Comparison of ENCODE assay signal across 13 cellular contexts in the genomic region with DNA sequence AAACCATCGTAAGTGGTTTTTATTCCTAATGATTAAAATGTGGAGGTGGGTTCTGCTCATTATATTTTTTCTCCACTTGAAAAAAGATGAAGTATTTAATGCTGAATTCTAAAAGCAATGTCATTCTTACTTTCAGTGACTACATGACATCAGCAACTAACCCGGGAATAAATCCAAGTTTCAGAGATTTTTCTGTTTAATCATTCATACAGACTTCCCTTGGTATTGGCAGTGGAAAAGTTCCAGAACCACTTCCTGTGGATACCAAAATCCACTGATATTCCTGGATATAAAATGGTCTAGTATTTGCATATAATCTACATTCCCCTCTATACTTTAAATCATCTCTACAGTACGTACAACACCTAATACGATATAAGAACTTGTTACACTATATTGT.
DNase-seq lines count a peak whose midpoint lies in the region; ATAC-seq, FAIRE-seq and TF ChIP-seq lines count a peak whose summit lies in the region.
"Had no signal": no experiment of that assay in that cellular context is flagged by ENCODE, and none has a peak within 500 bp of the region (broad histone marks: within the 10 kb centered on the region; RNA-seq: fewer than 3 reads in every experiment).

No MANE protein-coding gene starts in this region.

- TF ChIP-seq POLR2A in H54 (IDR thresholded peaks at IDR 0.05; ENCODE audit: low read depth, low read length) = no peak

- H3K4me1 Mint-ChIP-seq in T-cell = no peaks in the 10 kb centered on the region
- H3K4me1 Mint-ChIP-seq: activated CD4-positive, alpha-beta T cell treated with anti-CD3 and anti-CD28 coated beads, Interleukin-2, amount 10 ng/mL, durations not matched to agents 24 days and 14 days had no signal

- no peak for ATAC-seq in HG03432 (IDR thresholded peaks at IDR 0.05; ENCODE audit: unreplicated experiment)
- ATAC-seq in T-cell (replicated peaks in 1 of 4) = no peak
- ATAC-seq: left colon had no signal

- peaks cover 7 to 10% (median 9%) of the 10 kb centered on the region in 3 donors for H3K9me3 Mint-ChIP-seq in T-cell

- peak overlapping the region; percentile 76 for H3K27ac ChIP-seq in subcutaneous abdominal adipose tissue (ENCODE audit: low read depth, low read length)
- H3K27ac ChIP-seq: KMS-11 had no signal

- H3K4me3 ChIP-seq in adipocyte (ENCODE audit: low read length) = no peak overlapping the region
- no peak overlapping the region for H3K4me3 ChIP-seq in subcutaneous abdominal adipose tissue (ENCODE audit: low read depth in 1 of 5, low read length in 5 of 5)

- FAIRE-seq in H54 (lab: Jason Lieb, UNC) = peak; percentile 30
- no peak for FAIRE-seq in D721Med (lab: Jason Lieb, UNC)

- POLR2A ChIA-PET in T-cell (lab: Charles Lee) = no interaction called here

- no peak overlapping the region for H3K27ac Mint-ChIP-seq in T-cell
- H3K27ac Mint-ChIP-seq: activated CD4-positive, alpha-beta T cell treated with anti-CD3 and anti-CD28 coated beads, Interleukin-2, amount 10 ng/mL, durations not matched to agents 24 days and 14 days; type B pancreatic cell had no signal

- H3K4me3 Mint-ChIP-seq in T-cell = no peak overlapping the region
- H3K4me3 Mint-ChIP-seq: activated CD4-positive, alpha-beta T cell treated with anti-CD3 and anti-CD28 coated beads, Interleukin-2, amount 10 ng/mL, durations not matched to agents 24 days and 14 days; type B pancreatic cell had no signal

- DNase-seq in H54 (ENCODE audit: insufficient read length, low spot score) (no peak), adipocyte (ENCODE audit: low read depth) (peak; percentile 90), glomerular endothelial cell (ENCODE audit: extremely low read depth, low read depth, low spot score) (peak; percentile 80), Ammon's horn (ENCODE audit: low spot score) (no peak), D721Med (ENCODE audit: insufficient read length, low spot score) (no peak), T-cell (no peak)
- DNase-seq: activated CD4-positive, alpha-beta T cell treated with anti-CD3 and anti-CD28 coated beads, Interleukin-2, amount 10 ng/mL, durations not matched to agents 24 days and 14 days; left colon; NK-92 treated with Interleukin-12 subunit alpha and Interleukin-12 subunit beta, amount 100 ng/mL, for 24 hours had no signal

- H3K4me1 ChIP-seq in adipocyte (ENCODE audit: control insufficient read depth, insufficient read depth, low read length) = peaks cover 40% of the 10 kb centered on the region
- peaks cover 2 to 53% (median 15%) of the 10 kb centered on the region in 5 donors for H3K4me1 ChIP-seq in subcutaneous abdominal adipose tissue (ENCODE audit: control insufficient read depth in 5 of 5, insufficient read depth in 5 of 5, low read length in 5 of 5)

- CTCF ChIA-PET in T-cell (lab: Charles Lee) = no interaction called here

- H3K27me3 ChIP-seq in adipocyte (replicated peaks; ENCODE audit: control insufficient read depth, insufficient read depth, low read length) (no peaks in the 10 kb centered on the region), subcutaneous abdominal adipose tissue (ENCODE audit: control insufficient read depth in 5 of 5, insufficient read depth in 4 of 5, low read length in 5 of 5) (no peaks in the 10 kb centered on the region)

- H3K9ac ChIP-seq in adipocyte (ENCODE audit: low read length) (no peak overlapping the region), subcutaneous abdominal adipose tissue (ENCODE audit: low read length in 5 of 5) (no peak overlapping the region)
- H3K9ac ChIP-seq: KMS-11 had no signal

- peaks cover 20 to 31% of the 10 kb centered on the region in 2 donors for H3K27me3 Mint-ChIP-seq in T-cell
- H3K27me3 Mint-ChIP-seq: type B pancreatic cell had no signal

- no peak for TF ChIP-seq CTCF in D721Med (IDR thresholded peaks at IDR 0.05; ENCODE audit: insufficient read depth, missing control alignments)

- no peaks in the 10 kb centered on the region for H3K36me3 Mint-ChIP-seq in T-cell
- H3K36me3 Mint-ChIP-seq: type B pancreatic cell had no signal

- H3K36me3 ChIP-seq in adipocyte (ENCODE audit: control insufficient read depth, insufficient read depth, low read length, severe bottlenecking) = no peaks in the 10 kb centered on the region
- no peaks in the 10 kb centered on the region for H3K36me3 ChIP-seq in subcutaneous abdominal adipose tissue (ENCODE audit: control insufficient read depth in 5 of 5, insufficient read depth in 5 of 5, low read length in 5 of 5)

- H3K9me3 ChIP-seq in adipocyte (ENCODE audit: control insufficient read depth, low read length) = peaks cover 12% of the 10 kb centered on the region
- H3K9me3 ChIP-seq in subcutaneous abdominal adipose tissue (ENCODE audit: control insufficient read depth in 5 of 5, low read length in 5 of 5) = peaks cover 0 to 4% (median 0%) of the 10 kb centered on the region in 5 donors

Comparison
In these comparisons a context has a peak if more than half of its experiments do, and no peak if none do; other contexts are left out.
1. DNase-seq: peak in adipocyte (single experiment) and glomerular endothelial cell (single experiment); none in H54 (single experiment), Ammon's horn (single experiment), D721Med (single experiment) and T-cell (0 of 34).